Comparison of ENCODE assay signal across 18 cellular contexts in genomic region chr13:100734194-100734720, GRCh38.
"Had no signal": no experiment of that assay in that cellular context is flagged by ENCODE, and none has a peak within 500 bp of the region (broad histone marks: within the 10 kb centered on the region; RNA-seq: fewer than 3 reads in every experiment).

No MANE protein-coding gene starts in this region.

- H3K36me3 Mint-ChIP-seq: activated naive CD8-positive, alpha-beta T cell treated with anti-CD3 and anti-CD28 coated beads, Interleukin-2, amount 10 ng/mL, durations not matched to agents 7 days and 5 days; natural killer cell treated with Interleukin-12 subunit alpha and Interleukin-12 subunit beta and Interleukin-15 and Interleukin-18, amount 100 ng/mL, for 72 hours had no signal

- H3K9me3 ChIP-seq: neutrophil, tibial nerve had no signal

- H3K4me3 ChIP-seq: dorsolateral prefrontal cortex, lung, tibial nerve had no signal

- H3K27me3 ChIP-seq: foreskin keratinocyte, neutrophil, tibial nerve had no signal

- H3K4me1 Mint-ChIP-seq: activated CD4-positive, alpha-beta T cell treated with anti-CD3 and anti-CD28 coated beads, Interleukin-2, amount 10 ng/mL, durations not matched to agents 24 days and 14 days; activated naive CD8-positive, alpha-beta T cell treated with anti-CD3 and anti-CD28 coated beads, Interleukin-2, amount 10 ng/mL, durations not matched to agents 7 days and 5 days had no signal

- H3K36me3 ChIP-seq: neutrophil, tibial nerve had no signal

- H3K27ac ChIP-seq: dorsolateral prefrontal cortex, epithelial cell of prostate, foreskin keratinocyte, neutrophil, tibial nerve had no signal

- H3K4me3 Mint-ChIP-seq: activated CD4-positive, alpha-beta T cell treated with anti-CD3 and anti-CD28 coated beads, Interleukin-2, amount 10 ng/mL, durations not matched to agents 24 days and 14 days; activated CD8-positive, alpha-beta T cell treated with anti-CD3 and anti-CD28 coated beads, Interleukin-2, amount 10 ng/mL, durations not matched to agents 7 days and 5 days; activated naive CD8-positive, alpha-beta T cell treated with anti-CD3 and anti-CD28 coated beads, Interleukin-2, amount 10 ng/mL, durations not matched to agents 7 days and 5 days; activated T-cell treated with anti-CD3 and anti-CD28 coated beads, Interleukin-2, amount 50 U/mL, for 24 hours; natural killer cell treated with Interleukin-12 subunit alpha and Interleukin-12 subunit beta and Interleukin-15 and Interleukin-18, amount 100 ng/mL, for 72 hours; stimulated activated naive CD8-positive, alpha-beta T cell treated with anti-CD3 and anti-CD28 coated beads, Interleukin-15, Interleukin-2, amounts not matched to agents 100 ng/mL and 50 ng/mL, for 24 hours had no signal

- H3K27ac Mint-ChIP-seq: activated CD4-positive, alpha-beta T cell treated with anti-CD3 and anti-CD28 coated beads, Interleukin-2, amount 10 ng/mL, durations not matched to agents 24 days and 14 days; activated CD8-positive, alpha-beta T cell treated with anti-CD3 and anti-CD28 coated beads, Interleukin-2, amount 10 ng/mL, durations not matched to agents 7 days and 5 days; activated naive CD8-positive, alpha-beta T cell treated with anti-CD3 and anti-CD28 coated beads, Interleukin-2, amount 10 ng/mL, durations not matched to agents 7 days and 5 days; activated T-cell treated with anti-CD3 and anti-CD28 coated beads, Interleukin-2, amount 50 U/mL, for 24 hours; activated T-helper 2 cell treated with anti-CD3 and anti-CD28 coated beads, Interferon-gamma antibody, Interleukin-2, Interleukin-4, amounts not matched to agents 10 μg/mL and 5 μg/mL and 100 μg/mL, durations not matched to agents 14 hours and 24 hours and 36 hours; natural killer cell treated with Interleukin-12 subunit alpha and Interleukin-12 subunit beta and Interleukin-15 and Interleukin-18, amount 100 ng/mL, for 72 hours; stimulated activated naive CD8-positive, alpha-beta T cell treated with anti-CD3 and anti-CD28 coated beads, Interleukin-15, Interleukin-2, amounts not matched to agents 100 ng/mL and 50 ng/mL, for 24 hours had no signal

- H3K4me1 ChIP-seq: foreskin keratinocyte, tibial nerve had no signal

- H3K9me3 Mint-ChIP-seq: activated T-cell treated with anti-CD3 and anti-CD28 coated beads, Interleukin-2, amount 50 U/mL, for 24 hours; activated T-helper 2 cell treated with anti-CD3 and anti-CD28 coated beads, Interferon-gamma antibody, Interleukin-2, Interleukin-4, amounts not matched to agents 10 μg/mL and 5 μg/mL and 100 μg/mL, durations not matched to agents 14 hours and 24 hours and 36 hours; natural killer cell treated with Interleukin-12 subunit alpha and Interleukin-12 subunit beta and Interleukin-15 and Interleukin-18, amount 100 ng/mL, for 72 hours; stimulated activated naive CD8-positive, alpha-beta T cell treated with anti-CD3 and anti-CD28 coated beads, Interleukin-15, Interleukin-2, amounts not matched to agents 100 ng/mL and 50 ng/mL, for 24 hours had no signal

- ATAC-seq: activated CD8-positive, alpha-beta T cell treated with anti-CD3 and anti-CD28 coated beads, Interleukin-2, amount 10 ng/mL, durations not matched to agents 7 days and 5 days; foreskin keratinocyte; left cardiac atrium; natural killer cell treated with Interleukin-12 subunit alpha and Interleukin-12 subunit beta and Interleukin-15 and Interleukin-18, amount 100 ng/mL, for 72 hours had no signal

- DNase-seq: activated CD4-positive, alpha-beta T cell treated with anti-CD3 and anti-CD28 coated beads, Interleukin-2, amount 10 ng/mL, durations not matched to agents 24 days and 14 days; activated CD8-positive, alpha-beta T cell treated with anti-CD3 and anti-CD28 coated beads, Interleukin-2, amount 10 ng/mL, durations not matched to agents 7 days and 5 days; activated naive CD4-positive, alpha-beta T cell treated with Interleukin-2 at 50 U/mL for 16 hours; activated naive CD8-positive, alpha-beta T cell treated with anti-CD3 and anti-CD28 coated beads, Interleukin-2, amount 10 ng/mL, durations not matched to agents 7 days and 5 days; activated T-cell treated with anti-CD3 and anti-CD28 coated beads, Interleukin-2, amount 50 U/mL, for 24 hours; amygdala; dorsolateral prefrontal cortex; foreskin keratinocyte; hippocampal formation; left cardiac atrium; stimulated activated CD4-positive, alpha-beta T cell treated with anti-CD3 and anti-CD28 coated beads, Interleukin-2, amount 100 ng/mL, for 24 hours had no signal
